In genomic region chr2:38178556-38179419, GRCh38 we compare ENCODE assay signal across 8 cellular contexts.
DNase-seq lines count a peak whose midpoint lies in the region; ATAC-seq, FAIRE-seq and TF ChIP-seq lines count a peak whose summit lies in the region.

No MANE protein-coding gene starts in this region.

- ATAC-seq in HG02642 (IDR thresholded peaks at IDR 0.05; ENCODE audit: poor library complexity, unreplicated experiment) (no peak), GM19328 (IDR thresholded peaks at IDR 0.05; ENCODE audit: unreplicated experiment) (no peak)

- in situ Hi-C loops in KBM-7 (cut with MboI; ENCODE audit: low pct_unique_long_range_greater_than_20kb, low sequenced_read_pairs): no loop called here

- no peak overlapping the region for H3K4me3 ChIP-seq in epithelial cell of proximal tubule (ENCODE audit: low read depth, low read length)

- peak; percentile 8 for FAIRE-seq in GM19239 (lab: Jason Lieb, UNC)

- no peak for DNase-seq in GM19239 (ENCODE audit: insufficient read length, low spot score)
- DNase-seq in KBM-7: peak; percentile 66
- DNase-seq in epithelial cell of proximal tubule (ENCODE audit: low read depth): peak; percentile 77
- DNase-seq in pons (ENCODE audit: low spot score): peak; percentile 79
- no peak for DNase-seq in cerebellar nuclear complex (lab: John Stamatoyannopoulos, UW)
- no peak for DNase-seq in NCI-H146 (lab: John Stamatoyannopoulos, UW)

- no peak for TF ChIP-seq CTCF in epithelial cell of proximal tubule (conservative IDR thresholded peaks at IDR 0.05; ENCODE audit: low read depth, low read length)

Comparison
In these comparisons a context has a peak if more than half of its experiments do, and no peak if none do; other contexts are left out.
1. DNase-seq: peak in KBM-7 (single experiment), epithelial cell of proximal tubule (single experiment) and pons (single experiment); none in GM19239 (single experiment), cerebellar nuclear complex (0 of 2) and NCI-H146 (single experiment).